In genomic region chr4:147059064-147059731, GRCh38 we compare ENCODE assay signal across 27 cellular contexts.
DNase-seq lines count a peak whose midpoint lies in the region; ATAC-seq and TF ChIP-seq lines count a peak whose summit lies in the region.
"Had no signal": no experiment of that assay in that cellular context is flagged by ENCODE, and none has a peak within 500 bp of the region (broad histone marks: within the 10 kb centered on the region; RNA-seq: fewer than 3 reads in every experiment).

No MANE protein-coding gene starts in this region.

- intact Hi-C loops in CD14-positive monocyte (cut with micrococcal nuclease) = no loop called here

- H3K4me3 Mint-ChIP-seq in HFFc6 = no peak overlapping the region
- peak overlapping the region; percentile 22 for H3K4me3 Mint-ChIP-seq in memory B cell
- H3K4me3 Mint-ChIP-seq in endodermal cell = no peak overlapping the region
- H3K4me3 Mint-ChIP-seq in CD14-positive monocyte = no peak overlapping the region
- H3K4me3 Mint-ChIP-seq: activated CD4-positive, alpha-beta T cell treated with anti-CD3 and anti-CD28 coated beads, Interleukin-2, amount 10 ng/mL, durations not matched to agents 7 days and 5 days; activated T-cell treated with anti-CD3 and anti-CD28 coated beads, Interleukin-2, amount 50 U/mL, for 24 hours; immature natural killer cell; T-helper 17 cell had no signal

- WGBS in endodermal cell (ENCODE audit: insufficient coverage in 1 of 2, insufficient read length in 1 of 2), 2 experiments = 87 to 95% methylated on average over 3 to 6 of the region's 6 CpGs

- H3K9me3 Mint-ChIP-seq in HFFc6 = no peaks in the 10 kb centered on the region
- H3K9me3 Mint-ChIP-seq in memory B cell = no peaks in the 10 kb centered on the region
- no peaks in the 10 kb centered on the region for H3K9me3 Mint-ChIP-seq in endodermal cell
- H3K9me3 Mint-ChIP-seq in CD14-positive monocyte = peaks cover 0 to 4% (median 0%) of the 10 kb centered on the region in 7 donors
- H3K9me3 Mint-ChIP-seq: activated T-cell treated with anti-CD3 and anti-CD28 coated beads, Interleukin-2, amount 50 U/mL, for 24 hours; immature natural killer cell had no signal

- H3K9ac ChIP-seq in SU-DHL-6 (ENCODE audit: low read length) = no peak overlapping the region
- H3K9ac ChIP-seq in endodermal cell (ENCODE audit: extremely low read depth, low read length, poor library complexity, severe bottlenecking) = no peak overlapping the region

- no peaks in the 10 kb centered on the region for H3K9me2 ChIP-seq in SU-DHL-6 (replicated peaks; ENCODE audit: insufficient read depth, low read length)

- H3K4me1 ChIP-seq in endodermal cell (ENCODE audit: control insufficient read depth, insufficient read depth, low read length) = no peaks in the 10 kb centered on the region
- H3K4me1 ChIP-seq: A549 had no signal

- H3K4me1 Mint-ChIP-seq in HFFc6 (ENCODE audit: low read depth) (peaks cover 47% of the 10 kb centered on the region), memory B cell (peaks cover 15% of the 10 kb centered on the region), endodermal cell (peaks cover 14% of the 10 kb centered on the region), CD14-positive monocyte (peaks cover 9% of the 10 kb centered on the region)

- no peaks in the 10 kb centered on the region for H3K36me3 Mint-ChIP-seq in HFFc6 (ENCODE audit: low read depth)
- H3K36me3 Mint-ChIP-seq in memory B cell = no peaks in the 10 kb centered on the region
- H3K36me3 Mint-ChIP-seq in endodermal cell (ENCODE audit: low read depth) = no peaks in the 10 kb centered on the region
- no peaks in the 10 kb centered on the region for H3K36me3 Mint-ChIP-seq in CD14-positive monocyte
- H3K36me3 Mint-ChIP-seq: immature natural killer cell had no signal

- H2AFZ ChIP-seq in SU-DHL-6 (ENCODE audit: low read depth, low read length, severe bottlenecking) = peak overlapping the region; percentile 66

- H3K4me3 ChIP-seq in SU-DHL-6 (ENCODE audit: insufficient read depth, low read length, poor library complexity, severe bottlenecking) (no peak overlapping the region), endodermal cell (ENCODE audit: low read length) (no peak overlapping the region)
- H3K4me3 ChIP-seq: A549, psoas muscle, sigmoid colon, vagina had no signal

- no peaks in the 10 kb centered on the region for H3K27me3 Mint-ChIP-seq in HFFc6 (ENCODE audit: insufficient read depth)
- H3K27me3 Mint-ChIP-seq in memory B cell = peaks cover 3% of the 10 kb centered on the region
- H3K27me3 Mint-ChIP-seq in endodermal cell (ENCODE audit: insufficient read depth) = no peaks in the 10 kb centered on the region
- H3K27me3 Mint-ChIP-seq in CD14-positive monocyte (ENCODE audit: low read depth in 3 of 3) = peaks cover 0 to 3% (median 2%) of the 10 kb centered on the region in 3 donors
- H3K27me3 Mint-ChIP-seq: activated T-cell treated with anti-CD3 and anti-CD28 coated beads, Interleukin-2, amount 50 U/mL, for 24 hours had no signal

- peak overlapping the region; percentile 17; the same call in 1 of the 2 replicates for H3K27ac Mint-ChIP-seq in HFFc6
- H3K27ac Mint-ChIP-seq in memory B cell = peak overlapping the region; percentile 51
- no peak overlapping the region for H3K27ac Mint-ChIP-seq in endodermal cell
- peak overlapping the region in 2 of 7 donors; percentile 28 to 33 for H3K27ac Mint-ChIP-seq in CD14-positive monocyte
- H3K27ac Mint-ChIP-seq: activated CD4-positive, alpha-beta T cell treated with anti-CD3 and anti-CD28 coated beads, Interleukin-2, amount 10 ng/mL, durations not matched to agents 7 days and 5 days; activated T-cell treated with anti-CD3 and anti-CD28 coated beads, Interleukin-2, amount 50 U/mL, for 24 hours; immature natural killer cell; T-helper 17 cell had no signal

- H3K36me3 ChIP-seq in SU-DHL-6 (ENCODE audit: low read length) (no peaks in the 10 kb centered on the region), endodermal cell (ENCODE audit: control insufficient read depth, insufficient read depth, low read length) (no peaks in the 10 kb centered on the region)
- H3K36me3 ChIP-seq: sigmoid colon, vagina had no signal

- H3K27ac ChIP-seq in SU-DHL-6 (ENCODE audit: low read depth, low read length) (no peak overlapping the region), endodermal cell (ENCODE audit: low read depth, low read length) (no peak overlapping the region)
- H3K27ac ChIP-seq: A549, psoas muscle, RWPE1, sigmoid colon, VCaP had no signal

- ATAC-seq in memory B cell (ENCODE audit: low read depth) = peak; percentile 96
- ATAC-seq: A549; HepG2; stimulated activated naive CD8-positive, alpha-beta T cell treated with anti-CD3 and anti-CD28 coated beads, Interleukin-15, Interleukin-2, amounts not matched to agents 100 U/mL and 50 U/mL, for 24 hours; T-helper 17 cell had no signal

- peak overlapping the region; percentile 26 for H3K4me2 ChIP-seq in SU-DHL-6 (ENCODE audit: low read depth, low read length, poor library complexity, severe bottlenecking)
- H3K4me2 ChIP-seq: A549 had no signal

- H3K9me3 ChIP-seq in SU-DHL-6 (ENCODE audit: insufficient read depth, low read length) = no peaks in the 10 kb centered on the region
- no peaks in the 10 kb centered on the region for H3K9me3 ChIP-seq in endodermal cell (ENCODE audit: control insufficient read depth, low read length)
- H3K9me3 ChIP-seq: A549, psoas muscle, sigmoid colon, vagina had no signal

- H3K79me2 ChIP-seq in SU-DHL-6 (ENCODE audit: insufficient read depth, low read length) = no peaks in the 10 kb centered on the region

- H3K27me3 ChIP-seq in SU-DHL-6 (ENCODE audit: low read length) = no peaks in the 10 kb centered on the region
- H3K27me3 ChIP-seq in endodermal cell (ENCODE audit: control insufficient read depth, insufficient read depth, low read length, poor library complexity, severe bottlenecking) = no peaks in the 10 kb centered on the region
- H3K27me3 ChIP-seq: sigmoid colon, vagina had no signal

- no peak for TF ChIP-seq CTCF in HFFc6 (IDR thresholded peaks at IDR 0.05)
- TF ChIP-seq CTCF in SU-DHL-6 (IDR thresholded peaks at IDR 0.05; ENCODE audit: insufficient read depth, low read length, poor library complexity, severe bottlenecking) = no peak
- no peak for TF ChIP-seq CTCF in endodermal cell (conservative IDR thresholded peaks at IDR 0.05)
- TF ChIP-seq CTCF in CD14-positive monocyte (IDR thresholded peaks at IDR 0.05) = no peak

- H4K20me1 ChIP-seq in SU-DHL-6 (ENCODE audit: low read depth, low read length) = no peaks in the 10 kb centered on the region

- H3F3A ChIP-seq in SU-DHL-6 (ENCODE audit: insufficient read depth) = no peaks in the 10 kb centered on the region

- DNase-seq in AML-193 (lab: John Stamatoyannopoulos, UW) (peak; percentile 25 to 26), HFFc6 (no peak), memory B cell (ENCODE audit: low spot score in 2 of 2) (peak in 1 of 2 donors; percentile 8), T1000 (lab: John Stamatoyannopoulos, UW) (no peak), endodermal cell (no peak), CD14-positive monocyte (ENCODE audit: low spot score) (no peak)
- DNase-seq in activated naive CD4-positive, alpha-beta T cell treated with Interleukin-2 at 50 U/mL for 16 hours = no peak
- DNase-seq: activated CD4-positive, alpha-beta T cell treated with anti-CD3 and anti-CD28 coated beads, Interleukin-2, amount 10 ng/mL, durations not matched to agents 7 days and 5 days; activated gamma-delta T cell treated with Interleukin-2 at 50 U/mL for 16 hours; activated T-cell treated with anti-CD3 and anti-CD28 coated beads, Interleukin-2, amount 50 U/mL, for 24 hours; COR-L47; dermis blood vessel endothelial cell; immature natural killer cell; NCI-H1417 treated with DMSO at 0.1 percent for 48 hours; NCI-H2081 treated with DMSO at 0.1 percent for 48 hours; NCI-H226; occipital lobe; psoas muscle; sigmoid colon; stimulated activated naive CD8-positive, alpha-beta T cell treated with anti-CD3 and anti-CD28 coated beads, Interleukin-15, Interleukin-2, amounts not matched to agents 100 U/mL and 50 U/mL, for 24 hours; T-helper 17 cell had no signal

Comparison
In these comparisons a context has a peak if more than half of its experiments do, and no peak if none do; other contexts are left out.
1. DNase-seq: peak in AML-193 (2 of 2); none in HFFc6 (single experiment), activated naive CD4-positive, alpha-beta T cell treated with Interleukin-2 at 50 U/mL for 16 hours (single experiment), T1000 (single experiment), endodermal cell (single experiment) and CD14-positive monocyte (single experiment).